In genomic region chr6:108944058-108944457, GRCh38 we compare ENCODE assay signal across 1 cellular context.
TF ChIP-seq lines count a peak whose summit lies in the region.

No MANE protein-coding gene starts in this region.

TF ChIP-seq in Ishikawa, 13 proteins besides CTCF, POLR2A, EP300 and RAD21 (continued from another document):
- no peak for TF ChIP-seq REST (IDR thresholded peaks at IDR 0.05; ENCODE audit: low read depth)
- TF ChIP-seq ZBTB7A (IDR thresholded peaks at IDR 0.05; ENCODE audit: low read depth), result no peak
- TF ChIP-seq FOXM1 (IDR thresholded peaks at IDR 0.05; ENCODE audit: borderline replicate concordance, low read depth), result no peak
- TF ChIP-seq CEBPB (IDR thresholded peaks at IDR 0.05), result no peak
- no peak for TF ChIP-seq USF1 (IDR thresholded peaks at IDR 0.05)
